13 cellular contexts compared by ENCODE assay signal in genomic region chr10:86518781-86519180, GRCh38. TPM values are rescaled to one million over a fixed set of nuclear protein-coding genes. Genes with fewer than 3 reads are reported as not detected.
DNase-seq lines count a peak whose midpoint lies in the region; ATAC-seq and TF ChIP-seq lines count a peak whose summit lies in the region.
"Had no signal": no experiment of that assay in that cellular context is flagged by ENCODE, and none has a peak within 500 bp of the region (broad histone marks: within the 10 kb centered on the region; RNA-seq: fewer than 3 reads in every experiment).

No MANE protein-coding gene starts in this region.

- CTCF ChIA-PET in T-cell (lab: Charles Lee), result interaction anchor here in 1 of 2 donors (1.1 kb wide), 1 partner anchor 9 kb away, joined by 3 read pairs; no protein-coding TSS in a partner anchor

- no peaks in the 10 kb centered on the region for H3K27me3 ChIP-seq in hepatocyte
- H3K27me3 ChIP-seq: stomach had no signal

- no peak overlapping the region for H3K4me3 ChIP-seq in hepatocyte

- TF ChIP-seq CTCF in hepatocyte (IDR thresholded peaks at IDR 0.05; ENCODE audit: poor library complexity) (no peak), type B pancreatic cell (conservative IDR thresholded peaks at IDR 0.05) (no peak)

- H3K79me2 ChIP-seq in hepatocyte, result peaks cover 94% of the 10 kb centered on the region

- H4K20me1 ChIP-seq in hepatocyte (ENCODE audit: insufficient read depth, poor library complexity, severe bottlenecking), result peaks cover 64% of the 10 kb centered on the region

- H3K27me3 Mint-ChIP-seq in stimulated activated naive CD8-positive, alpha-beta T cell treated with anti-CD3 and anti-CD28 coated beads, Interleukin-15, Interleukin-2, amounts not matched to agents 100 ng/mL and 50 ng/mL, for 24 hours, result no peaks in the 10 kb centered on the region
- H3K27me3 Mint-ChIP-seq in T-cell (no peaks in the 10 kb centered on the region), type B pancreatic cell (no peaks in the 10 kb centered on the region)

- H2AFZ ChIP-seq in hepatocyte, result no peak overlapping the region

- no peak overlapping the region for H3K27ac ChIP-seq in hepatocyte
- H3K27ac ChIP-seq: stomach had no signal

- H3K4me2 ChIP-seq in hepatocyte, result peak overlapping the region; percentile 93

- H3K4me3 Mint-ChIP-seq in stimulated activated naive CD8-positive, alpha-beta T cell treated with anti-CD3 and anti-CD28 coated beads, Interleukin-15, Interleukin-2, amounts not matched to agents 100 ng/mL and 50 ng/mL, for 24 hours, result peak overlapping the region; percentile 54
- H3K4me3 Mint-ChIP-seq in T-cell (peak overlapping the region; percentile 6 to 85 (median 54)), type B pancreatic cell (peak overlapping the region; percentile 34)

- H3K36me3 Mint-ChIP-seq in stimulated activated naive CD8-positive, alpha-beta T cell treated with anti-CD3 and anti-CD28 coated beads, Interleukin-15, Interleukin-2, amounts not matched to agents 100 ng/mL and 50 ng/mL, for 24 hours (ENCODE audit: low read depth), result peaks cover 57% of the 10 kb centered on the region
- H3K36me3 Mint-ChIP-seq in T-cell (peaks cover 35% of the 10 kb centered on the region), type B pancreatic cell (peaks cover 31% of the 10 kb centered on the region)

- no peaks in the 10 kb centered on the region for H3K9me2 ChIP-seq in hepatocyte (replicated peaks; ENCODE audit: insufficient read depth)

- H3K27ac Mint-ChIP-seq in stimulated activated naive CD8-positive, alpha-beta T cell treated with anti-CD3 and anti-CD28 coated beads, Interleukin-15, Interleukin-2, amounts not matched to agents 100 ng/mL and 50 ng/mL, for 24 hours, result no peak overlapping the region
- H3K27ac Mint-ChIP-seq in T-cell, result peak overlapping the region in 1 of 2 donors; percentile 39
- H3K27ac Mint-ChIP-seq in type B pancreatic cell, result no peak overlapping the region

- no peaks in the 10 kb centered on the region for H3K9me3 Mint-ChIP-seq in stimulated activated naive CD8-positive, alpha-beta T cell treated with anti-CD3 and anti-CD28 coated beads, Interleukin-15, Interleukin-2, amounts not matched to agents 100 ng/mL and 50 ng/mL, for 24 hours
- no peaks in the 10 kb centered on the region for H3K9me3 Mint-ChIP-seq in T-cell
- H3K9me3 Mint-ChIP-seq in type B pancreatic cell, result no peaks in the 10 kb centered on the region

- no peak for DNase-seq in stimulated activated naive CD8-positive, alpha-beta T cell treated with anti-CD3 and anti-CD28 coated beads, Interleukin-15, Interleukin-2, amounts not matched to agents 100 U/mL and 50 U/mL, for 24 hours
- no peak for DNase-seq in T-cell
- DNase-seq in hepatocyte (ENCODE audit: low spot score), result no peak
- DNase-seq in type B pancreatic cell (ENCODE audit: extremely low spot score, unreplicated experiment), result no peak
- DNase-seq in germinal center (ENCODE audit: low spot score), result no peak
- no peak for DNase-seq in HPDE6-E6E7 (ENCODE audit: extremely low spot score)
- DNase-seq: activated effector memory CD4-positive, alpha-beta T cell treated with anti-CD3 and anti-CD28 coated beads, Interleukin-2, amount 50 U/mL, for 16 hours; caudate nucleus; MV-4-11; NCI-H2171 treated with DMSO at 0.1 percent for 48 hours; stomach had no signal

- no peaks in the 10 kb centered on the region for H3K36me3 ChIP-seq in hepatocyte (replicated peaks; ENCODE audit: insufficient read depth, low read depth)

- H3K4me1 Mint-ChIP-seq in stimulated activated naive CD8-positive, alpha-beta T cell treated with anti-CD3 and anti-CD28 coated beads, Interleukin-15, Interleukin-2, amounts not matched to agents 100 ng/mL and 50 ng/mL, for 24 hours (ENCODE audit: low read depth), result peaks cover 80% of the 10 kb centered on the region
- H3K4me1 Mint-ChIP-seq in T-cell (peaks cover 82 to 85% (median 83%) of the 10 kb centered on the region in 3 donors), type B pancreatic cell (ENCODE audit: unreplicated experiment) (peaks cover 41% of the 10 kb centered on the region)

- no peaks in the 10 kb centered on the region for H3K9me3 ChIP-seq in hepatocyte (ENCODE audit: low read depth)
- H3K9me3 ChIP-seq: stomach had no signal

- WGBS in hepatocyte (ENCODE audit: low lambda C conversion rate, missing lambda C conversion rate), result 87% methylated on average over 3 of the region's 3 CpGs

- POLR2A ChIA-PET in T-cell (lab: Charles Lee), result interaction anchor here (0.5 to 0.7 kb wide), 5 partner anchors 9 to 132 kb away, joined by 3 to 9 read pairs (median 3); no protein-coding TSS in a partner anchor

- no peak for ATAC-seq in stimulated activated naive CD8-positive, alpha-beta T cell treated with anti-CD3 and anti-CD28 coated beads, Interleukin-15, Interleukin-2, amounts not matched to agents 100 U/mL and 50 U/mL, for 24 hours
- ATAC-seq in T-cell (replicated peaks in 1 of 4) (no peak), GM19023 (IDR thresholded peaks at IDR 0.05; ENCODE audit: unreplicated experiment) (no peak)

- peaks cover 28% of the 10 kb centered on the region for H3K4me1 ChIP-seq in hepatocyte (ENCODE audit: insufficient read depth)

RNA-seq across cellular contexts. Expression of gene WAPL, which starts 2.8 kb away (rescaled TPM):
- total RNA-seq in T-cell (10 to 100 TPM; 43.2 to 46.5 (median 44.8) TPM), hepatocyte (36.5 and 41.4 TPM in 2 replicates), type B pancreatic cell (ENCODE audit: low replicate concordance) (41.3 and 42.4 TPM in 2 replicates)
- polyA plus RNA-seq in hepatocyte, result 17.2 and 19.4 TPM in 2 replicates
